ENCODE assay signal across 1 cellular context in genomic region chr1:8822383-8823294, GRCh38.
TF ChIP-seq lines count a peak whose summit lies in the region.

No MANE protein-coding gene starts in this region.

TF ChIP-seq in HEK293, 187 proteins besides CTCF, POLR2A, EP300 and RAD21 (continued from another document and continues in another):
- TF ChIP-seq PATZ1 (tag by site-specific recombination; IDR thresholded peaks at IDR 0.05) = peak; percentile 65
- TF ChIP-seq ZNF548 (tag by site-specific recombination; IDR thresholded peaks at IDR 0.05) = no peak
- TF ChIP-seq ZNF140 (tag by site-specific recombination; IDR thresholded peaks at IDR 0.05) = no peak
- TF ChIP-seq, protein P1, sequence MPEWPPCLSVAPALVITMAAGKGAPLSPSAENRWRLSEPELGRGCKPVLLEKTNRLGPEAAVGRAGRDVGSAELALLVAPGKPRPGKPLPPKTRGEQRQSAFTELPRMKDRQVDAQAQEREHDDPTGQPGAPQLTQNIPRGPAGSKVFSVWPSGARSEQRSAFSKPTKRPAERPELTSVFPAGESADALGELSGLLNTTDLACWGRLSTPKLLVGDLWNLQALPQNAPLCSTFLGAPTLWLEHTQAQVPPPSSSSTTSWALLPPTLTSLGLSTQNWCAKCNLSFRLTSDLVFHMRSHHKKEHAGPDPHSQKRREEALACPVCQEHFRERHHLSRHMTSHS (tag by site-specific recombination; IDR thresholded peaks at IDR 0.05) = no peak
- TF ChIP-seq, protein P2, sequence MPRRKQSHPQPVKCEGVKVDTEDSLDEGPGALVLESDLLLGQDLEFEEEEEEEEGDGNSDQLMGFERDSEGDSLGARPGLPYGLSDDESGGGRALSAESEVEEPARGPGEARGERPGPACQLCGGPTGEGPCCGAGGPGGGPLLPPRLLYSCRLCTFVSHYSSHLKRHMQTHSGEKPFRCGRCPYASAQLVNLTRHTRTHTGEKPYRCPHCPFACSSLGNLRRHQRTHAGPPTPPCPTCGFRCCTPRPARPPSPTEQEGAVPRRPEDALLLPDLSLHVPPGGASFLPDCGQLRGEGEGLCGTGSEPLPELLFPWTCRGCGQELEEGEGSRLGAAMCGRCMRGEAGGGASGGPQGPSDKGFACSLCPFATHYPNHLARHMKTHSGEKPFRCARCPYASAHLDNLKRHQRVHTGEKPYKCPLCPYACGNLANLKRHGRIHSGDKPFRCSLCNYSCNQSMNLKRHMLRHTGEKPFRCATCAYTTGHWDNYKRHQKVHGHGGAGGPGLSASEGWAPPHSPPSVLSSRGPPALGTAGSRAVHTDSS (tag by site-specific recombination; IDR thresholded peaks at IDR 0.05) = 0 out of 2 replicates have a peak, but pooled peaks have one; percentile 29
- no peak for TF ChIP-seq PRDM1 (tag by site-specific recombination; IDR thresholded peaks at IDR 0.05)
- TF ChIP-seq ZNF157 (tag by site-specific recombination; IDR thresholded peaks at IDR 0.05) = 0 out of 2 replicates have a peak, but pooled peaks have one; percentile 31
- TF ChIP-seq, protein P3, sequence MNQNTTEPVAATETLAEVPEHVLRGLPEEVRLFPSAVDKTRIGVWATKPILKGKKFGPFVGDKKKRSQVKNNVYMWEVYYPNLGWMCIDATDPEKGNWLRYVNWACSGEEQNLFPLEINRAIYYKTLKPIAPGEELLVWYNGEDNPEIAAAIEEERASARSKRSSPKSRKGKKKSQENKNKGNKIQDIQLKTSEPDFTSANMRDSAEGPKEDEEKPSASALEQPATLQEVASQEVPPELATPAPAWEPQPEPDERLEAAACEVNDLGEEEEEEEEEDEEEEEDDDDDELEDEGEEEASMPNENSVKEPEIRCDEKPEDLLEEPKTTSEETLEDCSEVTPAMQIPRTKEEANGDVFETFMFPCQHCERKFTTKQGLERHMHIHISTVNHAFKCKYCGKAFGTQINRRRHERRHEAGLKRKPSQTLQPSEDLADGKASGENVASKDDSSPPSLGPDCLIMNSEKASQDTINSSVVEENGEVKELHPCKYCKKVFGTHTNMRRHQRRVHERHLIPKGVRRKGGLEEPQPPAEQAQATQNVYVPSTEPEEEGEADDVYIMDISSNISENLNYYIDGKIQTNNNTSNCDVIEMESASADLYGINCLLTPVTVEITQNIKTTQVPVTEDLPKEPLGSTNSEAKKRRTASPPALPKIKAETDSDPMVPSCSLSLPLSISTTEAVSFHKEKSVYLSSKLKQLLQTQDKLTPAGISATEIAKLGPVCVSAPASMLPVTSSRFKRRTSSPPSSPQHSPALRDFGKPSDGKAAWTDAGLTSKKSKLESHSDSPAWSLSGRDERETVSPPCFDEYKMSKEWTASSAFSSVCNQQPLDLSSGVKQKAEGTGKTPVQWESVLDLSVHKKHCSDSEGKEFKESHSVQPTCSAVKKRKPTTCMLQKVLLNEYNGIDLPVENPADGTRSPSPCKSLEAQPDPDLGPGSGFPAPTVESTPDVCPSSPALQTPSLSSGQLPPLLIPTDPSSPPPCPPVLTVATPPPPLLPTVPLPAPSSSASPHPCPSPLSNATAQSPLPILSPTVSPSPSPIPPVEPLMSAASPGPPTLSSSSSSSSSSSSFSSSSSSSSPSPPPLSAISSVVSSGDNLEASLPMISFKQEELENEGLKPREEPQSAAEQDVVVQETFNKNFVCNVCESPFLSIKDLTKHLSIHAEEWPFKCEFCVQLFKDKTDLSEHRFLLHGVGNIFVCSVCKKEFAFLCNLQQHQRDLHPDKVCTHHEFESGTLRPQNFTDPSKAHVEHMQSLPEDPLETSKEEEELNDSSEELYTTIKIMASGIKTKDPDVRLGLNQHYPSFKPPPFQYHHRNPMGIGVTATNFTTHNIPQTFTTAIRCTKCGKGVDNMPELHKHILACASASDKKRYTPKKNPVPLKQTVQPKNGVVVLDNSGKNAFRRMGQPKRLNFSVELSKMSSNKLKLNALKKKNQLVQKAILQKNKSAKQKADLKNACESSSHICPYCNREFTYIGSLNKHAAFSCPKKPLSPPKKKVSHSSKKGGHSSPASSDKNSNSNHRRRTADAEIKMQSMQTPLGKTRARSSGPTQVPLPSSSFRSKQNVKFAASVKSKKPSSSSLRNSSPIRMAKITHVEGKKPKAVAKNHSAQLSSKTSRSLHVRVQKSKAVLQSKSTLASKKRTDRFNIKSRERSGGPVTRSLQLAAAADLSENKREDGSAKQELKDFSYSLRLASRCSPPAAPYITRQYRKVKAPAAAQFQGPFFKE (tag by site-specific recombination; IDR thresholded peaks at IDR 0.05; ENCODE audit: borderline replicate concordance) = no peak
- peak; percentile 68; the same call in 1 of the 2 replicates for TF ChIP-seq ZNF324 (tag by site-specific recombination; IDR thresholded peaks at IDR 0.05)
- no peak for TF ChIP-seq KLF9 (tag by site-specific recombination; IDR thresholded peaks at IDR 0.05; ENCODE audit: low read depth)
- TF ChIP-seq ZNF629 (tag by site-specific recombination; IDR thresholded peaks at IDR 0.05) = peak; percentile 80
- peak; percentile 94 for TF ChIP-seq HOXD13 (CRISPR knock-in tag; IDR thresholded peaks at IDR 0.05; ENCODE audit: borderline replicate concordance)
- peak; percentile 88 for TF ChIP-seq ZNF843 (tag by site-specific recombination; IDR thresholded peaks at IDR 0.05)
- TF ChIP-seq ZFP69B (tag by site-specific recombination; IDR thresholded peaks at IDR 0.05) = no peak; the same call in 1 of the 2 replicates
- no peak for TF ChIP-seq ZNF555 (tag by site-specific recombination; conservative IDR thresholded peaks at IDR 0.05)
- no peak for TF ChIP-seq ZNF404 (tag by site-specific recombination; IDR thresholded peaks at IDR 0.05)
- peak; percentile 92 for TF ChIP-seq MYNN (tag by site-specific recombination; IDR thresholded peaks at IDR 0.05; ENCODE audit: borderline replicate concordance)
- peak; percentile 92 for TF ChIP-seq FEZF1 (tag by site-specific recombination; IDR thresholded peaks at IDR 0.05)
- TF ChIP-seq ZNF174 (tag by site-specific recombination; IDR thresholded peaks at IDR 0.05) = no peak
- TF ChIP-seq ZNF830 (tag by site-specific recombination; IDR thresholded peaks at IDR 0.05; ENCODE audit: low read depth) = no peak
- no peak for TF ChIP-seq ZNF138 (tag by site-specific recombination; IDR thresholded peaks at IDR 0.05; ENCODE audit: borderline replicate concordance)
- TF ChIP-seq ZNF670 (tag by site-specific recombination; IDR thresholded peaks at IDR 0.05; ENCODE audit: low read depth) = no peak
- TF ChIP-seq ZFP3 (tag by site-specific recombination; IDR thresholded peaks at IDR 0.05; ENCODE audit: low read depth) = no peak
- TF ChIP-seq WT1 (tag by site-specific recombination; IDR thresholded peaks at IDR 0.05) = peak; percentile 100
- TF ChIP-seq, protein P4, sequence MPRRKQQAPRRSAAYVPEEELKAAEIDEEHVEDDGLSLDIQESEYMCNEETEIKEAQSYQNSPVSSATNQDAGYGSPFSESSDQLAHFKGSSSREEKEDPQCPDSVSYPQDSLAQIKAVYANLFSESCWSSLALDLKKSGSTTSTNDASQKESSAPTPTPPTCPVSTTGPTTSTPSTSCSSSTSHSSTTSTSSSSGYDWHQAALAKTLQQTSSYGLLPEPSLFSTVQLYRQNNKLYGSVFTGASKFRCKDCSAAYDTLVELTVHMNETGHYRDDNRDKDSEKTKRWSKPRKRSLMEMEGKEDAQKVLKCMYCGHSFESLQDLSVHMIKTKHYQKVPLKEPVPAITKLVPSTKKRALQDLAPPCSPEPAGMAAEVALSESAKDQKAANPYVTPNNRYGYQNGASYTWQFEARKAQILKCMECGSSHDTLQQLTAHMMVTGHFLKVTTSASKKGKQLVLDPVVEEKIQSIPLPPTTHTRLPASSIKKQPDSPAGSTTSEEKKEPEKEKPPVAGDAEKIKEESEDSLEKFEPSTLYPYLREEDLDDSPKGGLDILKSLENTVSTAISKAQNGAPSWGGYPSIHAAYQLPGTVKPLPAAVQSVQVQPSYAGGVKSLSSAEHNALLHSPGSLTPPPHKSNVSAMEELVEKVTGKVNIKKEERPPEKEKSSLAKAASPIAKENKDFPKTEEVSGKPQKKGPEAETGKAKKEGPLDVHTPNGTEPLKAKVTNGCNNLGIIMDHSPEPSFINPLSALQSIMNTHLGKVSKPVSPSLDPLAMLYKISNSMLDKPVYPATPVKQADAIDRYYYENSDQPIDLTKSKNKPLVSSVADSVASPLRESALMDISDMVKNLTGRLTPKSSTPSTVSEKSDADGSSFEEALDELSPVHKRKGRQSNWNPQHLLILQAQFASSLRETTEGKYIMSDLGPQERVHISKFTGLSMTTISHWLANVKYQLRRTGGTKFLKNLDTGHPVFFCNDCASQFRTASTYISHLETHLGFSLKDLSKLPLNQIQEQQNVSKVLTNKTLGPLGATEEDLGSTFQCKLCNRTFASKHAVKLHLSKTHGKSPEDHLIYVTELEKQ (tag by site-specific recombination; IDR thresholded peaks at IDR 0.05; ENCODE audit: borderline replicate concordance) = peak; percentile 83
- 0 out of 2 replicates have a peak, but pooled peaks have one; percentile 20 for TF ChIP-seq ZNF664 (tag by site-specific recombination; IDR thresholded peaks at IDR 0.05)
- 0 out of 2 replicates have a peak, but pooled peaks have one; percentile 48 for TF ChIP-seq ZNF133 (tag by site-specific recombination; IDR thresholded peaks at IDR 0.05)
- TF ChIP-seq ZNF366 (tag by site-specific recombination; conservative IDR thresholded peaks at IDR 0.05) = peak; percentile 88
- peak; percentile 99 for TF ChIP-seq SP7 (tag by site-specific recombination; IDR thresholded peaks at IDR 0.05)
- no peak for TF ChIP-seq ZNF362 (tag by site-specific recombination; IDR thresholded peaks at IDR 0.05)
- TF ChIP-seq ZNF426 (tag by site-specific recombination; IDR thresholded peaks at IDR 0.05) = no peak
- TF ChIP-seq ZNF777 (tag by site-specific recombination; IDR thresholded peaks at IDR 0.05; ENCODE audit: borderline replicate concordance) = no peak
- TF ChIP-seq SCRT2 (tag by site-specific recombination; IDR thresholded peaks at IDR 0.05) = no peak
- 0 out of 2 replicates have a peak, but pooled peaks have one; percentile 26 for TF ChIP-seq KLF8 (tag by site-specific recombination; IDR thresholded peaks at IDR 0.05)
- no peak for TF ChIP-seq GLIS2 (tag by site-specific recombination; IDR thresholded peaks at IDR 0.05)
- peak; percentile 81 for TF ChIP-seq PRDM6 (tag by site-specific recombination; IDR thresholded peaks at IDR 0.05)
- peak; percentile 81; the same call in 1 of the 2 replicates for TF ChIP-seq OVOL3 (tag by site-specific recombination; IDR thresholded peaks at IDR 0.05)
- TF ChIP-seq, protein P5, sequence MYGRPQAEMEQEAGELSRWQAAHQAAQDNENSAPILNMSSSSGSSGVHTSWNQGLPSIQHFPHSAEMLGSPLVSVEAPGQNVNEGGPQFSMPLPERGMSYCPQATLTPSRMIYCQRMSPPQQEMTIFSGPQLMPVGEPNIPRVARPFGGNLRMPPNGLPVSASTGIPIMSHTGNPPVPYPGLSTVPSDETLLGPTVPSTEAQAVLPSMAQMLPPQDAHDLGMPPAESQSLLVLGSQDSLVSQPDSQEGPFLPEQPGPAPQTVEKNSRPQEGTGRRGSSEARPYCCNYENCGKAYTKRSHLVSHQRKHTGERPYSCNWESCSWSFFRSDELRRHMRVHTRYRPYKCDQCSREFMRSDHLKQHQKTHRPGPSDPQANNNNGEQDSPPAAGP (tag by site-specific recombination; IDR thresholded peaks at IDR 0.05) = peak; percentile 99
- TF ChIP-seq, protein P6, sequence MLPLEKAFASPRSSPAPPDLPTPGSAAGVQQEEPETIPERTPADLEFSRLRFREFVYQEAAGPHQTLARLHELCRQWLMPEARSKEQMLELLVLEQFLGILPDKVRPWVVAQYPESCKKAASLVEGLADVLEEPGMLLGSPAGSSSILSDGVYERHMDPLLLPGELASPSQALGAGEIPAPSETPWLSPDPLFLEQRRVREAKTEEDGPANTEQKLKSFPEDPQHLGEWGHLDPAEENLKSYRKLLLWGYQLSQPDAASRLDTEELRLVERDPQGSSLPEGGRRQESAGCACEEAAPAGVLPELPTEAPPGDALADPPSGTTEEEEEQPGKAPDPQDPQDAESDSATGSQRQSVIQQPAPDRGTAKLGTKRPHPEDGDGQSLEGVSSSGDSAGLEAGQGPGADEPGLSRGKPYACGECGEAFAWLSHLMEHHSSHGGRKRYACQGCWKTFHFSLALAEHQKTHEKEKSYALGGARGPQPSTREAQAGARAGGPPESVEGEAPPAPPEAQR (tag by site-specific recombination; IDR thresholded peaks at IDR 0.05) = no peak
- TF ChIP-seq ZNF24 (tag by site-specific recombination; IDR thresholded peaks at IDR 0.05) = peak; percentile 92
